Comparison of ENCODE assay signal across 17 cellular contexts in the genomic region with DNA sequence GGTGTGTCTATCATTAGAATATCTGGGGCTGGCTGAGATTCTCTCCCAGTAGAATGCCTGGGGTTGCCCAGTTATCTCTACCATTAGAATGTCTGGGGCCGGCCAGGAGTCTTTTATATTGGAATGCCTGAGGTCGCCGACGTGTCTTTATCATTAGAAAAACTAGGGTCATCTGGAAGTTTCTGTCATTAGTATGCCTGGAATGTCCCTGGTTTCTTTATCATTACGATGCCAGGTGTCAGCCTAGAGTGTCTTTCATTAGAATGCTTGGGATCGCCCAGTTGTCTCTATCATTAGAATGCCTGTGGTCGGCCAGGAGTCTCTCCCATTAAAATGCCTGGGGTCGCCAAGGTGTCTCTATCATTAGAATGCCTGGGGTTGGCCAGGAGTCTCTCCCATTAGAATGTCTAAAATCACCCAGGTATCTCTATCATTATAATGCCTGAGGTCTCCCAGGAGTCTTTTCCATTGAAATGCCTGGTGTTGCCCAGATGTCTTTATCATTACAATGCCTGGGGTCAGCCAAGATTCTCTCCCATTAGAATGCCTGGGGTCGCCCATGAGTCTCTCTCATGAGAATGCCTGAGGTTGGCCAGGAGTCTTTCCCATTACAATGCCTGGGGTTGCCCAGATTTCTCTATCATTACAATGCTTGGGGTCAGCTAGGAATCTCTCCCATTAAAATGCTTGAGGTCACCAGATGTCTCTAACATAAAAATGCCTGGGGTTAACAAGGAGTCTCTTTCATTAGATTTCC.
"Had no signal": no experiment of that assay in that cellular context is flagged by ENCODE, and none has a peak within 500 bp of the region (broad histone marks: within the 10 kb centered on the region; RNA-seq: fewer than 3 reads in every experiment).

No MANE protein-coding gene starts in this region.

- DNase-seq: central memory CD4-positive, alpha-beta T cell; effector memory CD4-positive, alpha-beta T cell; gastrocnemius medialis; heart right ventricle; hypothalamus; islet precursor cell; mammary epithelial cell; naive B cell; nephron progenitor cell; psoas muscle; sigmoid colon; small intestine; stimulated activated CD4-positive, alpha-beta T cell treated with anti-CD3 and anti-CD28 coated beads, Interleukin-2, amount 100 ng/mL, for 48 hours; stimulated activated CD8-positive, alpha-beta memory T cell treated with anti-CD3 and anti-CD28 coated beads, Interleukin-4, amount 100 ng/mL, for 48 hours; stimulated activated naive CD8-positive, alpha-beta T cell treated with anti-CD3 and anti-CD28 coated beads, Interleukin-15, Interleukin-2, amounts not matched to agents 100 U/mL and 50 U/mL, for 24 hours had no signal

- ATAC-seq: gastrocnemius medialis; heart right ventricle; left lobe of liver; psoas muscle; stimulated activated effector memory CD8-positive, alpha-beta T cell treated with anti-CD3 and anti-CD28 coated beads, Interleukin-12 subunit alpha, Interleukin-12 subunit beta, amount 100 ng/mL, for 72 hours; stimulated activated naive CD8-positive, alpha-beta T cell treated with anti-CD3 and anti-CD28 coated beads, Interleukin-15, Interleukin-2, amounts not matched to agents 100 U/mL and 50 U/mL, for 24 hours had no signal
